28 cellular contexts compared by ENCODE assay signal in genomic region chr4:59969909-59970308, GRCh38.
"Had no signal": no experiment of that assay in that cellular context is flagged by ENCODE, and none has a peak within 500 bp of the region (broad histone marks: within the 10 kb centered on the region; RNA-seq: fewer than 3 reads in every experiment).

No MANE protein-coding gene starts in this region.

- H3K9me3 Mint-ChIP-seq: endodermal cell, nephron, neural progenitor cell had no signal

- H3K9me3 ChIP-seq: colonic mucosa, gastrocnemius medialis, suprapubic skin, transverse colon, vagina had no signal

- H3K36me3 Mint-ChIP-seq: naive thymus-derived CD4-positive, alpha-beta T cell; neural progenitor cell had no signal

- H3K4me3 Mint-ChIP-seq: dendritic cell treated with granulocyte-macrophage colony-stimulating factor and Interleukin-4, amounts not matched to agents 40 ng/mL and 50 ng/mL, for 4 days; endodermal cell; naive thymus-derived CD4-positive, alpha-beta T cell; nephron; neural progenitor cell; stimulated activated naive CD8-positive, alpha-beta T cell treated with anti-CD3 and anti-CD28 coated beads, Interleukin-15, amount 100 ng/mL, for 72 hours had no signal

- H3K4me2 ChIP-seq: neural progenitor cell, smooth muscle cell had no signal

- H3K27me3 ChIP-seq: colonic mucosa, gastrocnemius medialis, neural progenitor cell, suprapubic skin, transverse colon, vagina had no signal

- DNase-seq: colonic mucosa; effector CD8-positive, alpha-beta T cell; endodermal cell; foreskin fibroblast; gastrocnemius medialis; hippocampal formation; left colon; mesenchymal stem cell; midbrain; naive thymus-derived CD4-positive, alpha-beta T cell; stimulated activated CD4-positive, alpha-beta T cell treated with anti-CD3 and anti-CD28 coated beads, Interleukin-12 subunit alpha, Interleukin-12 subunit beta, amount 100 ng/mL, for 4 hours; stimulated activated CD4-positive, alpha-beta T cell treated with anti-CD3 and anti-CD28 coated beads, Interleukin-1b, Interleukin-23, amount 100 ng/mL, for 48 hours; stimulated activated CD4-positive, alpha-beta T cell treated with anti-CD3 and anti-CD28 coated beads, Interleukin-4, amount 100 ng/mL, for 1 hour; stimulated activated CD8-positive, alpha-beta memory T cell treated with anti-CD3 and anti-CD28 coated beads, Interleukin-4, amount 100 ng/mL, for 48 hours; stimulated activated naive CD4-positive, alpha-beta T cell; stimulated activated naive CD8-positive, alpha-beta T cell treated with anti-CD3 and anti-CD28 coated beads, Interleukin-15, amount 100 ng/mL, for 72 hours; transverse colon had no signal

- H3K4me3 ChIP-seq: colonic mucosa, gastrocnemius medialis, neural progenitor cell, smooth muscle cell, suprapubic skin, transverse colon, vagina had no signal

- H3K27ac Mint-ChIP-seq: dendritic cell treated with granulocyte-macrophage colony-stimulating factor and Interleukin-4, amounts not matched to agents 40 ng/mL and 50 ng/mL, for 4 days; endodermal cell; naive thymus-derived CD4-positive, alpha-beta T cell; nephron; neural progenitor cell; progenitor cell of endocrine pancreas; stimulated activated naive CD8-positive, alpha-beta T cell treated with anti-CD3 and anti-CD28 coated beads, Interleukin-15, amount 100 ng/mL, for 72 hours had no signal

- H3K36me3 ChIP-seq: colonic mucosa, gastrocnemius medialis, neural progenitor cell, suprapubic skin, transverse colon, vagina had no signal

- H3K9ac ChIP-seq: neural progenitor cell, parathyroid adenoma had no signal

- H2AFZ ChIP-seq: parathyroid adenoma had no signal

- ATAC-seq: esophagus mucosa; gastrocnemius medialis; left colon; naive thymus-derived CD4-positive, alpha-beta T cell; sciatic nerve; stimulated activated naive CD8-positive, alpha-beta T cell treated with anti-CD3 and anti-CD28 coated beads, Interleukin-15, amount 100 ng/mL, for 72 hours had no signal

- H3K4me1 Mint-ChIP-seq: naive thymus-derived CD4-positive, alpha-beta T cell; nephron; stimulated activated naive CD8-positive, alpha-beta T cell treated with anti-CD3 and anti-CD28 coated beads, Interleukin-15, amount 100 ng/mL, for 72 hours had no signal

- H3K4me1 ChIP-seq: colonic mucosa, gastrocnemius medialis, parathyroid adenoma, suprapubic skin, transverse colon, vagina had no signal

- H3K27me3 Mint-ChIP-seq: dendritic cell treated with granulocyte-macrophage colony-stimulating factor and Interleukin-4, amounts not matched to agents 40 ng/mL and 50 ng/mL, for 4 days; naive thymus-derived CD4-positive, alpha-beta T cell; progenitor cell of endocrine pancreas; stimulated activated naive CD8-positive, alpha-beta T cell treated with anti-CD3 and anti-CD28 coated beads, Interleukin-15, amount 100 ng/mL, for 72 hours had no signal

- H3K27ac ChIP-seq: colonic mucosa, epithelial cell of prostate, gastrocnemius medialis, neural progenitor cell, parathyroid adenoma, suprapubic skin, transverse colon, vagina had no signal

- H3K79me2 ChIP-seq: parathyroid adenoma had no signal
